ENCODE assay signal across 9 cellular contexts in genomic region chr7:66859794-66860645, GRCh38.
DNase-seq lines count a peak whose midpoint lies in the region; ATAC-seq lines count a peak whose summit lies in the region.
"Had no signal": no experiment of that assay in that cellular context is flagged by ENCODE, and none has a peak within 500 bp of the region (broad histone marks: within the 10 kb centered on the region; RNA-seq: fewer than 3 reads in every experiment).

No MANE protein-coding gene starts in this region.

- no peak overlapping the region for H3K4me3 ChIP-seq in MG63

- no peaks in the 10 kb centered on the region for H3K36me3 ChIP-seq in MG63

- no peaks in the 10 kb centered on the region for H3K9me3 Mint-ChIP-seq in activated CD4-positive, alpha-beta T cell treated with anti-CD3 and anti-CD28 coated beads for 36 hours (ENCODE audit: low read depth)
- H3K9me3 Mint-ChIP-seq in activated CD4-positive, alpha-beta memory T cell treated with anti-CD3 and anti-CD28 coated beads, Interleukin-2, amount 10 ng/mL, durations not matched to agents 7 days and 5 days = no peaks in the 10 kb centered on the region

- intact Hi-C loops in activated CD4-positive, alpha-beta T cell treated with anti-CD3 and anti-CD28 coated beads for 36 hours (cut with DNase I, micrococcal nuclease) = loop anchor here in 1 of 2 experiments (1.0 to 2.0 kb wide), 3 partner anchors 21 to 27 kb away; no protein-coding TSS in a partner anchor
- intact Hi-C loops in left cardiac atrium (cut with DNase I) = no loop called here

- H3K4me3 Mint-ChIP-seq in activated CD4-positive, alpha-beta T cell treated with anti-CD3 and anti-CD28 coated beads for 36 hours = peak overlapping the region; percentile 35
- H3K4me3 Mint-ChIP-seq in activated CD4-positive, alpha-beta memory T cell treated with anti-CD3 and anti-CD28 coated beads, Interleukin-2, amount 10 ng/mL, durations not matched to agents 7 days and 5 days = peak overlapping the region; percentile 51

- peaks cover 16% of the 10 kb centered on the region for H3K36me3 Mint-ChIP-seq in activated CD4-positive, alpha-beta T cell treated with anti-CD3 and anti-CD28 coated beads for 36 hours (ENCODE audit: low read depth)
- H3K36me3 Mint-ChIP-seq in activated CD4-positive, alpha-beta memory T cell treated with anti-CD3 and anti-CD28 coated beads, Interleukin-2, amount 10 ng/mL, durations not matched to agents 7 days and 5 days (ENCODE audit: low read depth) = peaks cover 8% of the 10 kb centered on the region

- POLR2A ChIA-PET in activated CD4-positive, alpha-beta T cell treated with anti-CD3 and anti-CD28 coated beads for 36 hours (lab: Charles Lee) = interaction anchor here (0.6 kb wide), 1 partner anchor 104 kb away, joined by 3 read pairs; no protein-coding TSS in a partner anchor
- POLR2A ChIA-PET in activated CD4-positive, alpha-beta memory T cell treated with anti-CD3 and anti-CD28 coated beads, Interleukin-2, amount 10 ng/mL, durations not matched to agents 7 days and 5 days (lab: Charles Lee) = interaction anchor here (0.8 to 4.4 kb wide), 9 partner anchors 9 to 135 kb away, joined by 3 to 47 read pairs (median 5); partner anchors contain the start of genes SBDS and TMEM248

- peaks cover 22% of the 10 kb centered on the region for H3K4me1 Mint-ChIP-seq in activated CD4-positive, alpha-beta T cell treated with anti-CD3 and anti-CD28 coated beads for 36 hours
- peaks cover 23% of the 10 kb centered on the region for H3K4me1 Mint-ChIP-seq in activated CD4-positive, alpha-beta memory T cell treated with anti-CD3 and anti-CD28 coated beads, Interleukin-2, amount 10 ng/mL, durations not matched to agents 7 days and 5 days

- H3K9me3 ChIP-seq in MG63 = no peaks in the 10 kb centered on the region

- DNase-seq in activated CD4-positive, alpha-beta T cell treated with anti-CD3 and anti-CD28 coated beads for 36 hours = peak; percentile 78
- no peak for DNase-seq in activated CD4-positive, alpha-beta T cell treated with anti-CD3 and anti-CD28 coated beads for 1 hour
- DNase-seq in activated CD4-positive, alpha-beta memory T cell treated with anti-CD3 and anti-CD28 coated beads, Interleukin-2, amount 10 ng/mL, durations not matched to agents 7 days and 5 days = peak; percentile 64
- DNase-seq in left cardiac atrium (peak; percentile 42), MG63 (no peak), GM19238 (ENCODE audit: insufficient read length, low spot score) (no peak)
- DNase-seq in stimulated activated CD4-positive, alpha-beta T cell treated with anti-CD3 and anti-CD28 coated beads, Interleukin-4, amount 100 ng/mL, for 48 hours (ENCODE audit: low read depth in 2 of 2) = peak; percentile 23 to 37
- DNase-seq: mammary epithelial cell had no signal

- H3K27ac Mint-ChIP-seq in activated CD4-positive, alpha-beta T cell treated with anti-CD3 and anti-CD28 coated beads for 36 hours = peak overlapping the region; percentile 92
- H3K27ac Mint-ChIP-seq in activated CD4-positive, alpha-beta memory T cell treated with anti-CD3 and anti-CD28 coated beads, Interleukin-2, amount 10 ng/mL, durations not matched to agents 7 days and 5 days = peak overlapping the region; percentile 96

- peak; percentile 98 for ATAC-seq in activated CD4-positive, alpha-beta T cell treated with anti-CD3 and anti-CD28 coated beads for 36 hours
- ATAC-seq in left cardiac atrium = peak; percentile 84 to 92
- no peak for ATAC-seq in GM21367 (IDR thresholded peaks at IDR 0.05; ENCODE audit: unreplicated experiment)

- H3K27me3 Mint-ChIP-seq in activated CD4-positive, alpha-beta T cell treated with anti-CD3 and anti-CD28 coated beads for 36 hours = no peaks in the 10 kb centered on the region
- no peaks in the 10 kb centered on the region for H3K27me3 Mint-ChIP-seq in activated CD4-positive, alpha-beta memory T cell treated with anti-CD3 and anti-CD28 coated beads, Interleukin-2, amount 10 ng/mL, durations not matched to agents 7 days and 5 days

- no peaks in the 10 kb centered on the region for H3K27me3 ChIP-seq in MG63

- CTCF ChIA-PET in activated CD4-positive, alpha-beta T cell treated with anti-CD3 and anti-CD28 coated beads for 36 hours (lab: Charles Lee) = interaction anchor here (0.8 to 1.0 kb wide), 3 partner anchors 15 to 20 kb away, joined by 3 read pairs; no protein-coding TSS in a partner anchor
- CTCF ChIA-PET in activated CD4-positive, alpha-beta memory T cell treated with anti-CD3 and anti-CD28 coated beads, Interleukin-2, amount 10 ng/mL, durations not matched to agents 7 days and 5 days (lab: Charles Lee) = interaction anchor here (1.1 to 2.5 kb wide), 3 partner anchors 15 to 62 kb away, joined by 4 to 17 read pairs (median 7); partner anchors contain the start of gene TMEM248

Comparison
In these comparisons a context has a peak if more than half of its experiments do, and no peak if none do; other contexts are left out.
1. DNase-seq: peak in activated CD4-positive, alpha-beta T cell treated with anti-CD3 and anti-CD28 coated beads for 36 hours (single experiment), activated CD4-positive, alpha-beta memory T cell treated with anti-CD3 and anti-CD28 coated beads, Interleukin-2, amount 10 ng/mL, durations not matched to agents 7 days and 5 days (single experiment), left cardiac atrium (single experiment) and stimulated activated CD4-positive, alpha-beta T cell treated with anti-CD3 and anti-CD28 coated beads, Interleukin-4, amount 100 ng/mL, for 48 hours (2 of 2); none in activated CD4-positive, alpha-beta T cell treated with anti-CD3 and anti-CD28 coated beads for 1 hour (single experiment), MG63 (single experiment) and GM19238 (single experiment).